13 cellular contexts compared by ENCODE assay signal in the genomic region with DNA sequence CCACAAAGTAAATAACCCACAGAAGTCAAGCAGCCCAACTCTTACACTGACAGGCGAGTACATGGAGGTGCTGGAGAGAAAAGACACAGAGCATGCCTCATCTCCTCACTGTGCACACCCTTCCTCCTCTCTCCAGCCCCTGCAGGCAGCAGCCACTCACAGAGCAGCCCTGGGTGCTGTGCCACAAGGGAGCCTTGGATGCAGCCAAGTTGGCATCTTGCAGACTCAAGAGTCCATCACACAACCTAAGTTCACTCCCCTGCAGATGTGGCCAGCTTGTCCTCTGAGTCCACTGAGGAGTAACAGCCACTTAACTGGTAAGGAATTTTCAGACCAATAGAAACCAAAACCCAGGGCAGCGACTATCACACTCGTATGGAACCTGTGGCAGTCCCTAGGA. TPM values are rescaled to one million over a fixed set of nuclear protein-coding genes. Genes with fewer than 3 reads are reported as not detected.
A peak's percentile ranks its signal among the peaks of the same experiment; 100 is the strongest.
DNase-seq lines count a peak whose midpoint lies in the region; ATAC-seq and TF ChIP-seq lines count a peak whose summit lies in the region.
"Had no signal": no experiment of that assay in that cellular context is flagged by ENCODE, and none has a peak within 500 bp of the region (broad histone marks: within the 10 kb centered on the region; RNA-seq: fewer than 3 reads in every experiment).

No MANE protein-coding gene starts in this region.

- whole genome bisulfite sequencing in right cardiac atrium, result 70% methylated on average over 3 of the region's 3 CpGs

- H3K4me3 ChIP-seq in DOHH2 (ENCODE audit: low read length), result no peak overlapping the region
- no peak overlapping the region for H3K4me3 ChIP-seq in right cardiac atrium (ENCODE audit: low read length)
- H3K4me3 ChIP-seq in breast epithelium, result no peak overlapping the region
- H3K4me3 ChIP-seq: adrenal gland had no signal

- H3K27ac ChIP-seq in 22Rv1 (peak overlapping the region; percentile 78; the same call in 1 of the 2 replicates), DOHH2 (ENCODE audit: low read depth, low read length) (no peak overlapping the region), right cardiac atrium (ENCODE audit: low read length) (no peak overlapping the region), breast epithelium (peak overlapping the region in 1 of 2 donors; percentile 4)

- H3K27me3 ChIP-seq in DOHH2 (ENCODE audit: control insufficient read depth, low read length) (no peaks in the 10 kb centered on the region), right cardiac atrium (ENCODE audit: control insufficient read depth, insufficient read depth) (no peaks in the 10 kb centered on the region), breast epithelium (no peaks in the 10 kb centered on the region)
- H3K27me3 ChIP-seq: adrenal gland had no signal

- no peaks in the 10 kb centered on the region for H3K9me3 ChIP-seq in DOHH2 (ENCODE audit: control insufficient read depth, insufficient read depth, low read length)
- no peaks in the 10 kb centered on the region for H3K9me3 ChIP-seq in right cardiac atrium (ENCODE audit: control insufficient read depth, low read length)
- no peaks in the 10 kb centered on the region for H3K9me3 ChIP-seq in breast epithelium
- H3K9me3 ChIP-seq: adrenal gland had no signal

- peak overlapping the region; percentile 70 for H3K4me2 ChIP-seq in DOHH2 (ENCODE audit: low read length)

- H3K9me3 Mint-ChIP-seq in activated T-helper 1 cell treated with anti-CD3 and anti-CD28 coated beads, Interleukin-12 subunit alpha, Interleukin-12 subunit beta, Interleukin-2, Interleukin-4 antibody, amounts not matched to agents 30 ng/mL and 10 ng/mL and 1 ng/mL, durations not matched to agents 14 hours and 24 hours and 36 hours, result no peaks in the 10 kb centered on the region
- no peaks in the 10 kb centered on the region for H3K9me3 Mint-ChIP-seq in naive B cell
- H3K9me3 Mint-ChIP-seq: activated CD4-positive, alpha-beta T cell treated with anti-CD3 and anti-CD28 coated beads, Interleukin-2, amount 10 ng/mL, durations not matched to agents 7 days and 5 days had no signal

- peaks cover 27% of the 10 kb centered on the region for H3F3A ChIP-seq in DOHH2 (ENCODE audit: control insufficient read depth, insufficient read depth)

- H3K36me3 Mint-ChIP-seq in activated T-helper 1 cell treated with anti-CD3 and anti-CD28 coated beads, Interleukin-12 subunit alpha, Interleukin-12 subunit beta, Interleukin-2, Interleukin-4 antibody, amounts not matched to agents 30 ng/mL and 10 ng/mL and 1 ng/mL, durations not matched to agents 14 hours and 24 hours and 36 hours (ENCODE audit: low read depth), result peaks cover 4% of the 10 kb centered on the region
- no peaks in the 10 kb centered on the region for H3K36me3 Mint-ChIP-seq in naive B cell

- no peak for TF ChIP-seq POLR2A in breast epithelium (IDR thresholded peaks at IDR 0.05)

- H3K79me2 ChIP-seq in DOHH2 (ENCODE audit: control insufficient read depth, low read length), result peaks cover 98% of the 10 kb centered on the region

- TF ChIP-seq CTCF in 22Rv1 (IDR thresholded peaks at IDR 0.05) (no peak), DOHH2 (IDR thresholded peaks at IDR 0.05; ENCODE audit: low read depth, low read length, poor library complexity, severe bottlenecking) (no peak), breast epithelium (IDR thresholded peaks at IDR 0.05) (no peak)

- no peak overlapping the region for H3K4me3 Mint-ChIP-seq in activated T-helper 1 cell treated with anti-CD3 and anti-CD28 coated beads, Interleukin-12 subunit alpha, Interleukin-12 subunit beta, Interleukin-2, Interleukin-4 antibody, amounts not matched to agents 30 ng/mL and 10 ng/mL and 1 ng/mL, durations not matched to agents 14 hours and 24 hours and 36 hours
- H3K4me3 Mint-ChIP-seq in naive B cell, result peak overlapping the region in 6 of 8 donors; percentile 21 to 71 (median 54)
- H3K4me3 Mint-ChIP-seq: activated CD4-positive, alpha-beta T cell treated with anti-CD3 and anti-CD28 coated beads, Interleukin-2, amount 10 ng/mL, durations not matched to agents 7 days and 5 days had no signal

- no peaks in the 10 kb centered on the region for H3K27me3 Mint-ChIP-seq in activated T-helper 1 cell treated with anti-CD3 and anti-CD28 coated beads, Interleukin-12 subunit alpha, Interleukin-12 subunit beta, Interleukin-2, Interleukin-4 antibody, amounts not matched to agents 30 ng/mL and 10 ng/mL and 1 ng/mL, durations not matched to agents 14 hours and 24 hours and 36 hours (ENCODE audit: insufficient read depth)
- H3K27me3 Mint-ChIP-seq in naive B cell, result no peaks in the 10 kb centered on the region
- H3K27me3 Mint-ChIP-seq: activated CD4-positive, alpha-beta T cell treated with anti-CD3 and anti-CD28 coated beads, Interleukin-2, amount 10 ng/mL, durations not matched to agents 7 days and 5 days had no signal

- H3K27ac Mint-ChIP-seq in activated T-helper 1 cell treated with anti-CD3 and anti-CD28 coated beads, Interleukin-12 subunit alpha, Interleukin-12 subunit beta, Interleukin-2, Interleukin-4 antibody, amounts not matched to agents 30 ng/mL and 10 ng/mL and 1 ng/mL, durations not matched to agents 14 hours and 24 hours and 36 hours, result peak overlapping the region; percentile 27
- peak overlapping the region; percentile 62 to 92 (median 82) for H3K27ac Mint-ChIP-seq in naive B cell
- H3K27ac Mint-ChIP-seq: activated CD4-positive, alpha-beta T cell treated with anti-CD3 and anti-CD28 coated beads, Interleukin-2, amount 10 ng/mL, durations not matched to agents 7 days and 5 days had no signal

- peaks cover 90% of the 10 kb centered on the region for H3K4me1 Mint-ChIP-seq in activated T-helper 1 cell treated with anti-CD3 and anti-CD28 coated beads, Interleukin-12 subunit alpha, Interleukin-12 subunit beta, Interleukin-2, Interleukin-4 antibody, amounts not matched to agents 30 ng/mL and 10 ng/mL and 1 ng/mL, durations not matched to agents 14 hours and 24 hours and 36 hours (ENCODE audit: low read depth)
- H3K4me1 Mint-ChIP-seq in naive B cell, result peaks cover 80 to 98% (median 89%) of the 10 kb centered on the region in 3 donors

- no peaks in the 10 kb centered on the region for H3K9me2 ChIP-seq in DOHH2 (replicated peaks; ENCODE audit: control insufficient read depth, low read length)

- H3K36me3 ChIP-seq in DOHH2 (ENCODE audit: control insufficient read depth, low read length) (peaks cover 5% of the 10 kb centered on the region), breast epithelium (no peaks in the 10 kb centered on the region)
- H3K36me3 ChIP-seq: adrenal gland had no signal

- intact Hi-C loops in activated T-helper 1 cell treated with anti-CD3 and anti-CD28 coated beads, Interleukin-12 subunit alpha, Interleukin-12 subunit beta, Interleukin-2, Interleukin-4 antibody, amounts not matched to agents 30 ng/mL and 10 ng/mL and 1 ng/mL, durations not matched to agents 14 hours and 24 hours and 36 hours (cut with micrococcal nuclease), result no loop called here
- intact Hi-C loops in right cardiac atrium (cut with DNase I) (no loop called here), breast epithelium (cut with DNase I; ENCODE audit: low total_unique reads) (no loop called here)

- ATAC-seq in naive B cell (ENCODE audit: low read depth in 2 of 2) (no peak), HG03159 (IDR thresholded peaks at IDR 0.05; ENCODE audit: unreplicated experiment) (no peak), HG02852 (IDR thresholded peaks at IDR 0.05; ENCODE audit: unreplicated experiment) (no peak), right cardiac atrium (no peak)

- H4K20me1 ChIP-seq in DOHH2 (ENCODE audit: control insufficient read depth, insufficient read depth, low read depth, low read length), result peaks cover 67% of the 10 kb centered on the region

- DNase-seq in activated T-helper 1 cell treated with anti-CD3 and anti-CD28 coated beads, Interleukin-12 subunit alpha, Interleukin-12 subunit beta, Interleukin-2, Interleukin-4 antibody, amounts not matched to agents 30 ng/mL and 10 ng/mL and 1 ng/mL, durations not matched to agents 14 hours and 24 hours and 36 hours (ENCODE audit: low spot score), result no peak
- DNase-seq in naive B cell (no peak), right cardiac atrium (no peak), breast epithelium (ENCODE audit: low spot score in 2 of 2) (no peak)
- DNase-seq: activated CD4-positive, alpha-beta T cell treated with anti-CD3 and anti-CD28 coated beads, Interleukin-2, amount 10 ng/mL, durations not matched to agents 7 days and 5 days; adrenal gland; AML-193; effector CD4-positive, alpha-beta T cell; NCI-H2029 had no signal

- H3K4me1 ChIP-seq in DOHH2 (ENCODE audit: control insufficient read depth, low read length) (peaks cover 87% of the 10 kb centered on the region), right cardiac atrium (ENCODE audit: control insufficient read depth, insufficient read depth, low read length) (peaks cover 70% of the 10 kb centered on the region), breast epithelium (peaks cover 27 to 49% of the 10 kb centered on the region in 2 donors)

RNA-seq across cellular contexts. Expression of gene BRD4, which starts 47.4 kb away (rescaled TPM):
- 122 and 129 TPM in 2 replicates for total RNA-seq in activated T-helper 1 cell treated with anti-CD3 and anti-CD28 coated beads, Interleukin-12 subunit alpha, Interleukin-12 subunit beta, Interleukin-2, Interleukin-4 antibody, amounts not matched to agents 30 ng/mL and 10 ng/mL and 1 ng/mL, durations not matched to agents 14 hours and 24 hours and 36 hours
- polyA plus RNA-seq in naive B cell (ENCODE audit: low read depth in 6 of 6), result 10 to 100 TPM; 13.5 to 51.9 (median 18.4) TPM
- 10 to 100 TPM; 51.1 to 62.8 (median 59.2) TPM for total RNA-seq in right cardiac atrium
- polyA plus RNA-seq in right cardiac atrium, result 29.6 TPM
- total RNA-seq in breast epithelium, result 10 to 100 TPM; 25.6 to 37.5 (median 33.8) TPM

RNA-seq across cellular contexts. Expression of gene EPHX3, which starts 52.6 kb away (rescaled TPM):
- 0.20 TPM in 1 of 2 replicates, not detected in the other for total RNA-seq in activated T-helper 1 cell treated with anti-CD3 and anti-CD28 coated beads, Interleukin-12 subunit alpha, Interleukin-12 subunit beta, Interleukin-2, Interleukin-4 antibody, amounts not matched to agents 30 ng/mL and 10 ng/mL and 1 ng/mL, durations not matched to agents 14 hours and 24 hours and 36 hours
- not detected for polyA plus RNA-seq in naive B cell (ENCODE audit: low read depth in 6 of 6)
- under 1 TPM in 2 of 4 donors, not detected in 2; 0.11 to 0.17 TPM for total RNA-seq in right cardiac atrium
- polyA plus RNA-seq in right cardiac atrium, result 0.09 TPM
- total RNA-seq in breast epithelium, result under 1 TPM in 1 of 3 donors, not detected in 2; 0.29 TPM
